ENCODE assay signal across 1 cellular context in the genomic region with DNA sequence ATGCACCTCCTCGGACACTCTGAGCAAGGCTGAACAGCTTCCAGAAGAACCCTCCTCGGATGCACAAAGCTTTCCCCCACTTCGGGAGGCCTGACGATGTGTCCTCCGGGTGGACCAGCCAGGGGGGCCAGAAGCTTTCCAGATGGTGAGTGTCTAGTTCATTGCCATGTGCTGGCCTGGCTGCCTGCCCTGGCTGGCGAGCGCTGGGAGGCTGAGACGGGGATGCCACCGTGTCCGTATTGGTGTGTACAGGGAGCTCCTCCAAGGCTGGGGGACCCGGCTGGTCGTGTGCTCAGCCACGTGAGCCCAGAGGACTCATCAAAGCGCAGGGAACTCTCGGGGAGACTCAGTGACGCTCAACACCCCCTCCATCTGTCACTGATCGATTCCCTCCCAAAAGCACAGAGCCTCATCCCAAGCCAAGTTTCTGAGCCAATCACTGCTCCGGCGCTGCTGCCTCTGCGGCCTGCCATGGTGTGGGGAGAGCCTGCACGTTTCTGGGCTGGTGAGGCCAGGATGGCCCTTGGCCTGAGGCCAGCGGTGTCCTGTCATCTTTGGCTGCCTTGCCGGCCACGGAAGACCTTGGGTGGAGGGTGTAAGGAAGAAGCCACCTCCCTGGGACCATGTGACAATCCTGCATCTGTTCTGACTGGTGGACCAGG.
TF ChIP-seq lines count a peak whose summit lies in the region.

No MANE protein-coding gene starts in this region.

TF ChIP-seq in H1, 55 proteins besides CTCF, POLR2A, EP300 and RAD21:
- TF ChIP-seq TAF1 (IDR thresholded peaks at IDR 0.05; ENCODE audit: low read depth, low read length) (no peak), NANOG (IDR thresholded peaks at IDR 0.05; ENCODE audit: insufficient read depth, low read depth, low read length, poor library complexity, severe bottlenecking) (no peak), CBX8 (IDR thresholded peaks at IDR 0.05; ENCODE audit: borderline replicate concordance, low read depth, low read length) (no peak), SAP30 (IDR thresholded peaks at IDR 0.05; ENCODE audit: insufficient read depth, insufficient replicate concordance, low read length) (no peak), SIX5 (IDR thresholded peaks at IDR 0.05; ENCODE audit: low read depth, low read length) (no peak), CHD2 (IDR thresholded peaks at IDR 0.05; ENCODE audit: low read length) (no peak), GABPA (IDR thresholded peaks at IDR 0.05; ENCODE audit: borderline replicate concordance, insufficient read depth, low read length) (no peak), SP2 (IDR thresholded peaks at IDR 0.05; ENCODE audit: low read length) (no peak)
